ENCODE assay signal across 10 cellular contexts in the genomic region with DNA sequence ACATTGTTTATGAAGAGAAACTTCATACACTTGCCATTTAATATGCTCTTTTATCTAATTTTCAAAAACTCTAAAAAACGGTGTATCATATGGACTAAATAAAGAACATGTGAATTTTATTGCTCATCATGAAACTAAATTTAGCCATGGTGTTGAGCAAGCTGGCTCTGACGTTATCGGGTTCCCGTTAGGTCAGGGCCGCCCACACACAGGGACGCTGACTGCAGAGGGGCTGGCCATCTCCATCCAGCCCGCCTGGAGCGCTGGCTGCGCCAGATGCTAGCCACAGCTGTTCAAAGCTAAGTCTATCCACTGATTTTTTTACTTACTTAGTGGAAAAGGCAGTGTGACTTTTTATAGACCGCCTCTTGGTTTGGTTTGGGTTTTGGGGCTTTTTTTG. TPM values are rescaled to one million over a fixed set of nuclear protein-coding genes. Genes with fewer than 3 reads are reported as not detected.
DNase-seq lines count a peak whose midpoint lies in the region; ATAC-seq, FAIRE-seq and TF ChIP-seq lines count a peak whose summit lies in the region.
"Had no signal": no experiment of that assay in that cellular context is flagged by ENCODE, and none has a peak within 500 bp of the region (broad histone marks: within the 10 kb centered on the region; RNA-seq: fewer than 3 reads in every experiment).

No MANE protein-coding gene starts in this region.

- H3K27me3 Mint-ChIP-seq in WTC11 (ENCODE audit: low read depth), result no peaks in the 10 kb centered on the region

- intact Hi-C loops in ascending aorta (cut with DNase I), result loop anchor here (1.0 to 2.0 kb wide), 2 partner anchors 20 to 119 kb away; no protein-coding TSS in a partner anchor
- intact Hi-C loops in kidney (cut with DNase I), result no loop called here

- H3K27ac ChIP-seq in ascending aorta (peak overlapping the region; percentile 67 to 71), kidney (ENCODE audit: low read depth in 2 of 2, low read length in 2 of 2) (no peak overlapping the region)
- H3K27ac ChIP-seq: 22Rv1 had no signal

- H3K9ac ChIP-seq in kidney (ENCODE audit: low read length in 2 of 2), result no peak overlapping the region

- H3K9me3 ChIP-seq in ascending aorta (no peaks in the 10 kb centered on the region), kidney (ENCODE audit: control insufficient read depth in 1 of 2, low read length in 2 of 2) (no peaks in the 10 kb centered on the region)

- no peak overlapping the region for H3K4me3 Mint-ChIP-seq in WTC11

- CTCF ChIA-PET in WTC11 (lab: Charles Lee), result no interaction called here

- peaks cover 8 to 16% of the 10 kb centered on the region in 2 donors for H3K36me3 ChIP-seq in ascending aorta
- H3K36me3 ChIP-seq in kidney (ENCODE audit: control insufficient read depth in 1 of 2, insufficient read depth in 2 of 2, low read length in 2 of 2), result peaks cover 0 to 10% of the 10 kb centered on the region in 2 donors

- FAIRE-seq in kidney (lab: Jason Lieb, UNC), result peak; percentile 39

- H3K4me1 ChIP-seq in ascending aorta (peaks cover 0 to 9% of the 10 kb centered on the region in 2 donors), kidney (ENCODE audit: control insufficient read depth in 1 of 2, insufficient read depth in 1 of 2, low read depth in 1 of 2, low read length in 2 of 2) (no peaks in the 10 kb centered on the region)

- POLR2A ChIA-PET in WTC11 (lab: Charles Lee), result no interaction called here

- no peaks in the 10 kb centered on the region for H3K36me3 Mint-ChIP-seq in WTC11

- DNase-seq in NCI-H2227 (lab: John Stamatoyannopoulos, UW; ENCODE audit: unreplicated experiment) (peak; percentile 12), NCI-H2227 treated with DMSO at 0.1 percent for 48 hours (lab: John Stamatoyannopoulos, UW) (no peak), ascending aorta (ENCODE audit: low spot score in 2 of 2) (peak; percentile 53 to 95), kidney (peak; percentile 96), stromal cell of bone marrow (ENCODE audit: low read depth) (peak; percentile 96), WTC11 (ENCODE audit: low spot score) (no peak)
- DNase-seq: NCI-H510A treated with DMSO at 0.1 percent for 48 hours had no signal

- no peak overlapping the region for H3K27ac Mint-ChIP-seq in WTC11

- H3K4me1 Mint-ChIP-seq in WTC11, result peaks cover 7% of the 10 kb centered on the region

- ATAC-seq in HG03520 (IDR thresholded peaks at IDR 0.05; ENCODE audit: unreplicated experiment), result no peak
- no peak for ATAC-seq in HG03139 (IDR thresholded peaks at IDR 0.05; ENCODE audit: unreplicated experiment)
- no peak for ATAC-seq in WTC11

- H3K4me3 ChIP-seq in ascending aorta (peak overlapping the region in 1 of 2 donors; percentile 25), kidney (ENCODE audit: low read length in 2 of 2) (no peak overlapping the region)

- TF ChIP-seq CTCF in ascending aorta (IDR thresholded peaks at IDR 0.05), result no peak
- no peak for TF ChIP-seq CTCF in kidney (IDR thresholded peaks at IDR 0.05; ENCODE audit: borderline replicate concordance, extremely low read depth, insufficient read depth)
- no peak for TF ChIP-seq CTCF in WTC11 (IDR thresholded peaks at IDR 0.05)

- no peaks in the 10 kb centered on the region for H3K27me3 ChIP-seq in ascending aorta

- no peaks in the 10 kb centered on the region for H3K9me3 Mint-ChIP-seq in WTC11

TF ChIP-seq in WTC11, 78 proteins besides CTCF, POLR2A, EP300 and RAD21:
- TF ChIP-seq GABPB1 (CRISPR knock-in tag; IDR thresholded peaks at IDR 0.05) (no peak), USF2 (CRISPR knock-in tag; IDR thresholded peaks at IDR 0.05) (no peak), NFYB (CRISPR knock-in tag; conservative IDR thresholded peaks at IDR 0.05; ENCODE audit: low read depth) (no peak)

RNA-seq across cellular contexts. Expression of gene DYNC1H1, which starts 36.5 kb away (rescaled TPM):
- total RNA-seq in ascending aorta (577 TPM), kidney (390 TPM), WTC11 (2021) (382 to 438 TPM (median 392 TPM) in 3 replicates)
- polyA plus RNA-seq in kidney (ENCODE audit: insufficient read depth, low read depth, low replicate concordance), result 132 TPM

Comparison
In these comparisons a context has a peak if more than half of its experiments do, and no peak if none do; other contexts are left out.
1. DNase-seq: peak in NCI-H2227 (single experiment), ascending aorta (2 of 2), kidney (single experiment) and stromal cell of bone marrow (single experiment); none in NCI-H2227 treated with DMSO at 0.1 percent for 48 hours (single experiment) and WTC11 (single experiment).
2. H3K27ac ChIP-seq: peak in ascending aorta (2 of 2); none in kidney (0 of 2).